29 cellular contexts compared by ENCODE assay signal in genomic region chr11:95547186-95547585, GRCh38.
DNase-seq lines count a peak whose midpoint lies in the region; ATAC-seq, FAIRE-seq and TF ChIP-seq lines count a peak whose summit lies in the region.
"Had no signal": no experiment of that assay in that cellular context is flagged by ENCODE, and none has a peak within 500 bp of the region (broad histone marks: within the 10 kb centered on the region; RNA-seq: fewer than 3 reads in every experiment).

No MANE protein-coding gene starts in this region.

- intact Hi-C loops in left ventricle myocardium superior (cut with micrococcal nuclease) (no loop called here), left ventricle myocardium inferior (cut with micrococcal nuclease) (no loop called here), K562 (cut with micrococcal nuclease) (loop anchor here (10.0 kb wide), 1 partner anchor 158 kb away; no protein-coding TSS in a partner anchor)

- no peak for FAIRE-seq in K562 (lab: Jason Lieb, UNC)

- no peak overlapping the region for H3K27ac ChIP-seq in left ventricle myocardium inferior (replicated peaks)
- H3K27ac ChIP-seq in K562 (ENCODE audit: extremely low read depth, low read depth, low read length) = no peak overlapping the region
- H3K27ac ChIP-seq: HL-60, SJSA1 had no signal

- H3K9me3 ChIP-seq in left ventricle myocardium inferior (replicated peaks) = no peaks in the 10 kb centered on the region
- H3K9me3 ChIP-seq in K562 (replicated peaks; ENCODE audit: control insufficient read depth, insufficient read depth, low read depth, low read length) = no peaks in the 10 kb centered on the region
- H3K9me3 ChIP-seq: BE2C, SJSA1 had no signal

- no peaks in the 10 kb centered on the region for H3K9me3 Mint-ChIP-seq in glutamatergic neuron (ENCODE audit: unreplicated experiment)
- H3K9me3 Mint-ChIP-seq: IgD-negative memory B cell had no signal

- H3K9me1 ChIP-seq in K562 (ENCODE audit: control insufficient read depth, insufficient read depth, low read length) = no peaks in the 10 kb centered on the region

- WGBS in K562 (ENCODE audit: insufficient coverage, low coverage, missing lambda C conversion rate) = 11% methylated on average over 2 of the region's 2 CpGs

- TF ChIP-seq CTCF in left ventricle myocardium inferior (IDR thresholded peaks at IDR 0.05; ENCODE audit: borderline replicate concordance) = no peak
- no peak for TF ChIP-seq CTCF in K562 (IDR thresholded peaks at IDR 0.05 in 2 of 3, conservative IDR thresholded peaks at IDR 0.05 in 1 of 3; ENCODE audit: insufficient read depth in 2 of 3, low read depth in 1 of 3, low read length in 3 of 3)
- TF ChIP-seq CTCF in glutamatergic neuron (IDR thresholded peaks at IDR 0.05; ENCODE audit: partially characterized antibody, unreplicated experiment) = no peak

- H3K36me3 ChIP-seq in left ventricle myocardium inferior (no peaks in the 10 kb centered on the region), K562 (ENCODE audit: control insufficient read depth, insufficient read depth, low read length) (no peaks in the 10 kb centered on the region)
- H3K36me3 ChIP-seq: BE2C, SJSA1 had no signal

- POLR2A ChIA-PET in K562 (lab: Yijun Ruan, JAX) = interaction anchor here (1.6 kb wide), 1 partner anchor 17 kb away, joined by 4 read pairs; no protein-coding TSS in a partner anchor

- H3K4me3 Mint-ChIP-seq in glutamatergic neuron (ENCODE audit: unreplicated experiment) = no peak overlapping the region
- H3K4me3 Mint-ChIP-seq: CD14-positive monocyte, GM23338, H9, IgD-negative memory B cell had no signal

- no peak overlapping the region for H3K9ac ChIP-seq in K562 (ENCODE audit: insufficient read depth in 1 of 2, low read depth in 2 of 2, low read length in 2 of 2)

- H3K27ac Mint-ChIP-seq in glutamatergic neuron (ENCODE audit: unreplicated experiment) = peak overlapping the region; percentile 36
- H3K27ac Mint-ChIP-seq: CD14-positive monocyte, GM23338, H9, IgD-negative memory B cell had no signal

- peak overlapping the region; percentile 48 for H2AFZ ChIP-seq in K562 (ENCODE audit: low read depth, low read length)

- H3K4me1 ChIP-seq in left ventricle myocardium inferior (no peaks in the 10 kb centered on the region), K562 (replicated peaks in 1 of 2; ENCODE audit: control insufficient read depth in 2 of 2, insufficient read depth in 2 of 2, low read length in 2 of 2) (peaks cover 3 to 41% of the 10 kb centered on the region in 2 experiments; a peak in 3 of 5 replicates)
- H3K4me1 ChIP-seq: SJSA1 had no signal

- H3K4me2 ChIP-seq in K562 (ENCODE audit: insufficient read depth, low read length) = no peak overlapping the region; the same call in 1 of the 2 replicates
- H3K4me2 ChIP-seq: GM23338 had no signal

- in situ Hi-C loops in K562 (cut with MboI) = no loop called here

- no peak for TF ChIP-seq RAD21 in K562 (CRISPR knock-in tag; conservative IDR thresholded peaks at IDR 0.05 in 1 of 2, IDR thresholded peaks at IDR 0.05 in 1 of 2)

- no peaks in the 10 kb centered on the region for H4K20me1 ChIP-seq in K562 (replicated peaks; ENCODE audit: control insufficient read depth, insufficient read depth, low read length)

- peaks cover 5% of the 10 kb centered on the region for H3K4me1 Mint-ChIP-seq in glutamatergic neuron (ENCODE audit: low read depth, unreplicated experiment)
- H3K4me1 Mint-ChIP-seq: CD14-positive monocyte, GM23338, IgD-negative memory B cell had no signal

- no peaks in the 10 kb centered on the region for H3K36me3 Mint-ChIP-seq in glutamatergic neuron (ENCODE audit: unreplicated experiment)
- H3K36me3 Mint-ChIP-seq: CD14-positive monocyte, IgD-negative memory B cell had no signal

- no peak for TF ChIP-seq POLR2A in K562 (conservative IDR thresholded peaks at IDR 0.05)

- peak; percentile 25 for ATAC-seq in left ventricle myocardium superior
- no peak for ATAC-seq in K562
- no peak for ATAC-seq in GM21447 (IDR thresholded peaks at IDR 0.05; ENCODE audit: unreplicated experiment)
- ATAC-seq in HG03342 (IDR thresholded peaks at IDR 0.05; ENCODE audit: unreplicated experiment) = no peak
- ATAC-seq: GM23338, PC-3 had no signal

- no peak for DNase-seq in left ventricle myocardium superior
- no peak for DNase-seq in left ventricle myocardium inferior
- no peak for DNase-seq in K562 (ENCODE audit: extremely low read depth in 1 of 4, low spot score in 3 of 4)
- no peak for DNase-seq in glutamatergic neuron
- DNase-seq in renal cortical epithelial cell (ENCODE audit: low read depth) = peak; percentile 17
- no peak for DNase-seq in activated T-cell treated with anti-CD3 and anti-CD28 coated beads, Interleukin-2, amount 50 U/mL, for 48 hours
- DNase-seq: 8988T, ACHN, BE2C, COR-L47, DMS53, H9, NCI-H1092, NCI-H1436, NCI-H187, NCI-H2081 treated with DMSO at 0.1 percent for 48 hours, NCI-H2171 treated with DMSO at 0.1 percent for 48 hours, NCI-H524, NCI-H774, PC-3, Right ventricle myocardium superior, RPMI8226 had no signal

- CTCF ChIA-PET in K562 (lab: Yijun Ruan, JAX; ENCODE audit: low intra/inter-chr PET ratio) = no interaction called here

- BruUV-seq in K562 (replicated peaks; lab: Mats Ljungman, UMichigan) = no TSS peak

- H3K4me3 ChIP-seq in left ventricle myocardium inferior (no peak overlapping the region), K562 (no peak overlapping the region)
- H3K4me3 ChIP-seq: GM23338, SJSA1 had no signal

- H3K27me3 Mint-ChIP-seq in glutamatergic neuron (ENCODE audit: unreplicated experiment) = no peaks in the 10 kb centered on the region
- H3K27me3 Mint-ChIP-seq: IgD-negative memory B cell had no signal

- no peak for TF ChIP-seq EP300 in K562 (IDR thresholded peaks at IDR 0.05; ENCODE audit: low read length)

- H3K79me2 ChIP-seq in K562 (ENCODE audit: control insufficient read depth, insufficient read depth, low read length) = no peaks in the 10 kb centered on the region

- no peaks in the 10 kb centered on the region for H3K27me3 ChIP-seq in left ventricle myocardium inferior (ENCODE audit: low read depth)
- peaks cover 0 to 4% of the 10 kb centered on the region in 2 experiments; a peak in 1 of 5 replicates for H3K27me3 ChIP-seq in K562 (ENCODE audit: control insufficient read depth in 2 of 2, insufficient read depth in 2 of 2, low read length in 2 of 2)
- H3K27me3 ChIP-seq: BE2C, SJSA1 had no signal

TF ChIP-seq in K562, 482 proteins besides CTCF, POLR2A, EP300 and RAD21:
- peak; percentile 29 for TF ChIP-seq NFYB (IDR thresholded peaks at IDR 0.05; ENCODE audit: extremely low read depth, insufficient read length)
- no peak for TF ChIP-seq KDM1A (IDR thresholded peaks at IDR 0.05)
- no peak for TF ChIP-seq MYC (IDR thresholded peaks at IDR 0.05; ENCODE audit: low read depth, low read length)
- no peak for TF ChIP-seq MYC (CRISPR knock-in tag; IDR thresholded peaks at IDR 0.05; ENCODE audit: borderline replicate concordance, low read depth)
